19 cellular contexts compared by ENCODE assay signal in the genomic region with DNA sequence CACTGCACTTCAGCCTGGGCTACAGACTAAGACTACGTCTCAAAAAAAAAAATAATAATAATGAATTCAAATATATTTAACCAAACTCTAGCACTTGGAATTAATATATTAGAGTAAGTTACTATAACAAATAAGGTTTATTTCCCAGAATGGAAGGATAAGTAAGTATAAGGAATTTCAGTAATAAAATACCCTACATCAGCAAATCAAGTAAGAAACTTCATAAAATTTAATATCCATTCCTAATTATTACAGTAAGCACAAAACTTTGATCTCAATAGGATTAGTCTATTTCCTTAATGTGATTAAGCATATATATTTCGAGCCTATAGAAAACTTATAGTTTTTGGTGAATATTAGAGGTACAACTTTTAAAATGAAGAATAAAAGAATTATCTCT. TPM values are rescaled to one million over a fixed set of nuclear protein-coding genes. Genes with fewer than 3 reads are reported as not detected.
DNase-seq lines count a peak whose midpoint lies in the region; ATAC-seq, FAIRE-seq and TF ChIP-seq lines count a peak whose summit lies in the region.
"Had no signal": no experiment of that assay in that cellular context is flagged by ENCODE, and none has a peak within 500 bp of the region (broad histone marks: within the 10 kb centered on the region; RNA-seq: fewer than 3 reads in every experiment).

No MANE protein-coding gene starts in this region.

- WGBS in A549 (ENCODE audit: missing lambda C conversion rate), result 91% methylated on average over 2 of the region's 2 CpGs
- no CpG with 5 or more reads among the region's 2 CpGs for WGBS in IMR-90 (ENCODE audit: extremely low coverage in 2 of 2, insufficient read length in 1 of 2), 2 experiments
- WGBS in K562 (ENCODE audit: insufficient coverage, low coverage, missing lambda C conversion rate), result 83% methylated on average over 2 of the region's 2 CpGs
- WGBS in small intestine, 3 donors, result 95 to 99% (median 99%) methylated on average over 2 of the region's 2 CpGs

- TF ChIP-seq EP300 in A549 (IDR thresholded peaks at IDR 0.05), result no peak
- TF ChIP-seq EP300 in K562 (IDR thresholded peaks at IDR 0.05; ENCODE audit: low read length), result no peak

- BruUV-seq in IMR-90 (replicated peaks; lab: Mats Ljungman, UMichigan) (no TSS peak), K562 (replicated peaks; lab: Mats Ljungman, UMichigan) (no TSS peak)

- no peak overlapping the region for H4K5ac ChIP-seq in IMR-90 (ENCODE audit: low read depth, low read length)

- no peak overlapping the region for H3K23ac ChIP-seq in IMR-90 (ENCODE audit: low read depth, low read length)

- no peak overlapping the region for H3K4ac ChIP-seq in IMR-90 (ENCODE audit: low read depth, low read length)

- dilution Hi-C loops in IMR-90 (cut with HindIII; ENCODE audit: low sequenced_read_pairs, unreplicated experiment), result no loop called here

- H3K9ac ChIP-seq in IMR-90 (ENCODE audit: low read depth, low read length) (no peak overlapping the region), K562 (ENCODE audit: insufficient read depth in 1 of 2, low read depth in 2 of 2, low read length in 2 of 2) (no peak overlapping the region)

- no peaks in the 10 kb centered on the region for H3K27me3 ChIP-seq in IMR-90 (ENCODE audit: control insufficient read depth, insufficient read depth, low read length)
- no peaks in the 10 kb centered on the region for H3K27me3 ChIP-seq in K562 (ENCODE audit: control insufficient read depth in 2 of 2, insufficient read depth in 2 of 2, low read length in 2 of 2)
- H3K27me3 ChIP-seq in small intestine (ENCODE audit: control insufficient read depth in 2 of 2, insufficient read depth in 2 of 2, low read length in 2 of 2), result no peaks in the 10 kb centered on the region

- FAIRE-seq in A549 (lab: Jason Lieb, UNC) (no peak), K562 (lab: Jason Lieb, UNC) (no peak), small intestine (lab: Jason Lieb, UNC) (peak; percentile 10)
- FAIRE-seq: GM12878, GM19239 had no signal

- H3K79me2 ChIP-seq in K562 (ENCODE audit: control insufficient read depth, insufficient read depth, low read length), result no peaks in the 10 kb centered on the region

- TF ChIP-seq RAD21 in A549 (conservative IDR thresholded peaks at IDR 0.05 in 1 of 2, IDR thresholded peaks at IDR 0.05 in 1 of 2) (no peak), IMR-90 (IDR thresholded peaks at IDR 0.05; ENCODE audit: low read length) (no peak), K562 (CRISPR knock-in tag; conservative IDR thresholded peaks at IDR 0.05 in 1 of 2, IDR thresholded peaks at IDR 0.05 in 1 of 2) (no peak)

- 0 out of 2 replicates have a peak, but pooled peaks cover under 1% of the 10 kb centered on the region for H3K36me3 ChIP-seq in IMR-90 (ENCODE audit: control insufficient read depth, insufficient read depth, low read length)
- H3K36me3 ChIP-seq in K562 (ENCODE audit: control insufficient read depth, insufficient read depth, low read length), result peaks cover 30% of the 10 kb centered on the region; the same call in 2 of the 3 replicates
- H3K36me3 ChIP-seq in small intestine (ENCODE audit: control insufficient read depth in 2 of 2, insufficient read depth in 2 of 2, low read length in 2 of 2), result peaks cover 3 to 6% of the 10 kb centered on the region in 2 donors

- H2AK9ac ChIP-seq in IMR-90 (replicated peaks; ENCODE audit: low read depth, low read length, poor library complexity), result no peak overlapping the region

- H2BK20ac ChIP-seq in IMR-90 (ENCODE audit: low read depth, low read length), result no peak overlapping the region

- H3K9me1 ChIP-seq in IMR-90 (ENCODE audit: insufficient read depth, low read length) (no peaks in the 10 kb centered on the region), K562 (ENCODE audit: control insufficient read depth, insufficient read depth, low read length) (no peaks in the 10 kb centered on the region)

- no peak overlapping the region for H3K56ac ChIP-seq in IMR-90 (ENCODE audit: extremely low read depth, insufficient read depth, low read length)

- H2BK120ac ChIP-seq in IMR-90 (ENCODE audit: low read depth, low read length), result no peak overlapping the region

- no peak for ATAC-seq in A549
- no peak for ATAC-seq in IMR-90 (ENCODE audit: low read depth)
- no peak for ATAC-seq in K562
- no peak for ATAC-seq in HG03460 (IDR thresholded peaks at IDR 0.05; ENCODE audit: unreplicated experiment)
- ATAC-seq in GM19397 (IDR thresholded peaks at IDR 0.05; ENCODE audit: unreplicated experiment), result no peak
- ATAC-seq: GM12878, GM23338, HCT116 had no signal

- no peak overlapping the region for H3K14ac ChIP-seq in IMR-90 (replicated peaks; ENCODE audit: low read depth, low read length)

- H3K4me3 ChIP-seq in A549 (no peak overlapping the region), IMR-90 (ENCODE audit: insufficient read depth, low read depth, low read length) (no peak overlapping the region), K562 (no peak overlapping the region), small intestine (ENCODE audit: low read depth in 1 of 2, low read length in 2 of 2) (no peak overlapping the region)
- H3K4me3 ChIP-seq: GM12878, GM23338 had no signal

- TF ChIP-seq CTCF in A549 (IDR thresholded peaks at IDR 0.05), result no peak
- TF ChIP-seq CTCF in IMR-90 (conservative IDR thresholded peaks at IDR 0.05; ENCODE audit: low read depth, low read length), result no peak
- no peak for TF ChIP-seq CTCF in K562 (IDR thresholded peaks at IDR 0.05 in 2 of 3, conservative IDR thresholded peaks at IDR 0.05 in 1 of 3; ENCODE audit: insufficient read depth in 2 of 3, low read depth in 1 of 3, low read length in 3 of 3)

- H3K4me2 ChIP-seq in A549 (no peak overlapping the region), IMR-90 (ENCODE audit: low read depth, low read length) (no peak overlapping the region), K562 (ENCODE audit: insufficient read depth, low read length) (no peak overlapping the region)
- H3K4me2 ChIP-seq: GM23338 had no signal

- TF ChIP-seq POLR2A in A549 (IDR thresholded peaks at IDR 0.05; ENCODE audit: low read length), result no peak
- TF ChIP-seq POLR2A in IMR-90 (IDR thresholded peaks at IDR 0.05; ENCODE audit: low read depth, low read length), result no peak
- TF ChIP-seq POLR2A in K562 (conservative IDR thresholded peaks at IDR 0.05), result no peak

- H2BK5ac ChIP-seq in IMR-90 (ENCODE audit: low read depth, low read length, poor library complexity, severe bottlenecking), result no peak overlapping the region

- no peak overlapping the region for H2AK5ac ChIP-seq in IMR-90 (ENCODE audit: low read depth, low read length)

- H3K79me1 ChIP-seq in IMR-90 (ENCODE audit: low read depth in 1 of 2, low read length in 2 of 2), result no peaks in the 10 kb centered on the region

- in situ Hi-C loops in IMR-90 (cut with MboI; ENCODE audit: low sequenced_read_pairs), result no loop called here
- in situ Hi-C loops in K562 (cut with MboI), result loop anchor here (25.0 kb wide), 1 partner anchor 357 kb away; no protein-coding TSS in a partner anchor

- H3K9me3 ChIP-seq in A549 (no peaks in the 10 kb centered on the region), IMR-90 (ENCODE audit: control insufficient read depth, insufficient read depth, low read length) (no peaks in the 10 kb centered on the region), K562 (replicated peaks; ENCODE audit: control insufficient read depth, insufficient read depth, low read depth, low read length) (no peaks in the 10 kb centered on the region), small intestine (ENCODE audit: control insufficient read depth, low read depth) (no peaks in the 10 kb centered on the region)

- H4K8ac ChIP-seq in IMR-90 (ENCODE audit: low read depth in 2 of 2, low read length in 2 of 2), result no peak overlapping the region

- intact Hi-C loops in IMR-90 (cut with micrococcal nuclease) (loop anchor here (10.0 kb wide), 1 partner anchor 265 kb away; no protein-coding TSS in a partner anchor), K562 (cut with micrococcal nuclease) (no loop called here)

- no peak overlapping the region for H2BK15ac ChIP-seq in IMR-90 (ENCODE audit: low read depth, low read length)

- H2AFZ ChIP-seq in IMR-90 (replicated peaks; ENCODE audit: low read length, poor library complexity), result no peak overlapping the region
- H2AFZ ChIP-seq in K562 (ENCODE audit: low read depth, low read length), result no peak overlapping the region
- H2AFZ ChIP-seq: GM23338 had no signal

- no peak overlapping the region for H3K18ac ChIP-seq in IMR-90 (ENCODE audit: low read depth, low read length)

- H3K27ac ChIP-seq in A549 (no peak overlapping the region), IMR-90 (ENCODE audit: insufficient read depth, low read length) (no peak overlapping the region), K562 (ENCODE audit: extremely low read depth, low read depth, low read length) (no peak overlapping the region), small intestine (ENCODE audit: low read depth in 1 of 2, low read length in 1 of 2) (no peak overlapping the region)

- CTCF ChIA-PET in A549 (lab: Yijun Ruan, JAX), result no interaction called here
- CTCF ChIA-PET in IMR-90 (lab: Yijun Ruan, JAX), result no interaction called here
- CTCF ChIA-PET in K562 (lab: Yijun Ruan, JAX; ENCODE audit: low intra/inter-chr PET ratio), result no interaction called here

- DNase-seq in A549 (ENCODE audit: low read depth in 1 of 2, low spot score in 1 of 2), result no peak
- no peak for DNase-seq in IMR-90
- no peak for DNase-seq in K562 (ENCODE audit: extremely low read depth in 1 of 4, low spot score in 3 of 4)
- no peak for DNase-seq in small intestine
- no peak for DNase-seq in stimulated activated CD4-positive, alpha-beta T cell treated with anti-CD3 and anti-CD28 coated beads, Interleukin-12 subunit alpha, Interleukin-12 subunit beta, amount 100 ng/mL, for 4 hours
- DNase-seq: C1 segment of cervical spinal cord; Calu3; CD4-positive, alpha-beta memory T cell; COR-L47; DMS53; DND-41; GDM1; H9 had no signal

- POLR2A ChIA-PET in A549 (lab: Yijun Ruan, JAX) (no interaction called here), IMR-90 (lab: Charles Lee; ENCODE audit: unreplicated experiment) (no interaction called here), K562 (lab: Yijun Ruan, JAX) (no interaction called here)

- H4K91ac ChIP-seq in IMR-90 (ENCODE audit: insufficient read depth, low read depth, low read length), result no peak overlapping the region

- no peaks in the 10 kb centered on the region for H3K4me1 ChIP-seq in A549
- no peaks in the 10 kb centered on the region for H3K4me1 ChIP-seq in IMR-90 (ENCODE audit: control insufficient read depth, insufficient read depth, low read length)
- no peaks in the 10 kb centered on the region for H3K4me1 ChIP-seq in K562 (replicated peaks in 1 of 2; ENCODE audit: control insufficient read depth in 2 of 2, insufficient read depth in 2 of 2, low read length in 2 of 2)
- no peaks in the 10 kb centered on the region for H3K4me1 ChIP-seq in small intestine (ENCODE audit: control insufficient read depth in 2 of 2, insufficient read depth in 1 of 2, low read depth in 1 of 2, low read length in 1 of 2)

- H4K20me1 ChIP-seq in IMR-90 (ENCODE audit: insufficient read depth, low read length), result no peaks in the 10 kb centered on the region
- H4K20me1 ChIP-seq in K562 (replicated peaks; ENCODE audit: control insufficient read depth, insufficient read depth, low read length), result no peaks in the 10 kb centered on the region

RNA-seq across cellular contexts. Expression of a gene that starts 36.7 kb away (rescaled TPM):
- 12.1 and 14.1 TPM in 2 replicates for polyA plus RNA-seq in A549 (2011; rRNA removed)
- 3.2 and 3.5 TPM in 2 replicates for polyA plus RNA-seq in A549 (2012; cell fraction: cytosol; rRNA removed)
- 1.2 and 5.6 TPM in 2 replicates for polyA plus RNA-seq in A549 (2012; cell fraction: nucleus; rRNA removed)
- polyA plus RNA-seq in A549 (2017; fragmentation: RNase III; extraction: RNeasy Plus Mini Kit Qiagen cat#74134 plus additional on column Dnase treatment), result 8.5 to 9.9 TPM (median 9.6 TPM) in 3 replicates
- polyA minus RNA-seq in A549 (2011; rRNA and poly(A)+ RNA removed), result 1.8 and 2.3 TPM in 2 replicates
- 1.6 and 2.5 TPM in 2 replicates for total RNA-seq in IMR-90 (2012; rRNA removed)
- polyA plus RNA-seq in IMR-90 (2012; rRNA removed), result 3.7 and 4.4 TPM in 2 replicates
- polyA plus RNA-seq in IMR-90 (2012; cell fraction: cytosol; rRNA removed), result 1.4 and 1.5 TPM in 2 replicates
- 0.66 and 2.3 TPM in 2 replicates for polyA plus RNA-seq in IMR-90 (2012; cell fraction: nucleus; rRNA removed; ENCODE audit: low replicate concordance)
- total RNA-seq in K562 (2011; cell fraction: chromatin; rRNA removed; ENCODE audit: low replicate concordance), result 14.5 and 38.4 TPM in 2 replicates
- 9.9 and 14.7 TPM in 2 replicates for total RNA-seq in K562 (2011; cell fraction: nucleolus; rRNA removed)
- 20.9 and 38.2 TPM in 2 replicates for total RNA-seq in K562 (2011; cell fraction: nucleoplasm; rRNA removed)
- total RNA-seq in K562 (2014; rRNA removed), result 3.5 and 6.5 TPM in 2 replicates
- 7.5 and 9.2 TPM in 2 replicates for total RNA-seq in K562 (2014; rRNA removed; fragmentation: Illumina TruSeq; extraction: Trizol)
- total RNA-seq in K562 (2015; rRNA removed; fragmentation: Illumina TruSeq; extraction: Trizol), result 7.6 and 8.0 TPM in 2 replicates
- total RNA-seq in K562 (2021), result 6.2 and 6.5 TPM in 2 replicates
- 12.0 and 15.2 TPM in 2 replicates for polyA plus RNA-seq in K562 (2011; rRNA removed)
- polyA plus RNA-seq in K562 (2011; cell fraction: cytosol; rRNA removed), result 2.9 and 6.9 TPM in 2 replicates
- 6.2 and 9.3 TPM in 2 replicates for polyA plus RNA-seq in K562 (2011; cell fraction: nucleus; rRNA removed)
- 9.0 and 13.4 TPM in 2 replicates for polyA plus RNA-seq in K562 (2012)
- polyA plus RNA-seq in K562 (2014; fragmentation: Illumina TruSeq; extraction: Trizol), result 4.6 and 6.1 TPM in 2 replicates
- 1 to 10 TPM; 4.9 to 5.1 TPM for polyA plus RNA-seq in K562 (2014; fragmentation: Nextera tagmentation; extraction: Ambion mirVana)
- polyA plus RNA-seq in K562 (2014; rRNA removed), result 10.4 and 14.3 TPM in 2 replicates
- polyA minus RNA-seq in K562 (2011; rRNA and poly(A)+ RNA removed), result 2.5 and 2.8 TPM in 2 replicates
- polyA minus RNA-seq in K562 (2011; cell fraction: cytosol; rRNA and poly(A)+ RNA removed), result 2.2 and 5.5 TPM in 2 replicates
- polyA minus RNA-seq in K562 (2011; cell fraction: nucleus; rRNA and poly(A)+ RNA removed), result 6.5 and 12.3 TPM in 2 replicates
- polyA plus RNA-seq in small intestine, result 1 to 10 TPM; 6.2 to 9.0 (median 6.7) TPM
